8 cellular contexts compared by ENCODE assay signal in the genomic region with DNA sequence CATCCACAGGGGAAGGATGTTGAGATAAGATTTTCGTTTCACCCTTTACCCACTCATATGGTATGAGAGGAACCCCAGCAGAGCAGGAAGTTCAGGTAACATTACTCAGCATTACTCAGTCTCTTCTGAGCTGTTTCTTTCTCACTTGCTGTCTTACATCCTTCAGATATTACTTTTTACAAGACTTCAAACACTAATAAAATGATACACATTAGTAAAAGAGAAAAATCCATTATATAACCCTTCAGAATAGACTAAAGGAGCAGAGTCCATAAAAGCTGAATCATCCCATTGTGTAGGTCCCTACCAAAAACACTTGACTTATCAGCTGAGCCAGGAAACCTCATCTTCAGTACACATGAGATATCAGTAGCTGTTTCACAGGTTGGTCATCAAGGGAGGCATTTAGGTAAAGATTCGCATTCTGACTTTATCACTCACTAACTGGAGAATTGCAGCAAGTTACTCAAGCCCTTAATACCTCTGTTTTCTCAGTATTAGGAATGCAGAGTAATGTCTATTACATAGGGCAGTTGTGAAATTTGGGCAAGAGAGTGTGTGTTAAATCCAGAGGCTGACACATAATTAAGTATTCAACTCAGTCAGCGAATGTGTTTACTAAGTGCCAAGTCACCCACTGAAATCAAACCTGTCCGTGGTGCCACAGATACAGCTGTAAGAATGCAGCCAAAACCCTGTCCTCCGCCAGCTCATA. TPM values are rescaled to one million over a fixed set of nuclear protein-coding genes. Genes with fewer than 3 reads are reported as not detected.
DNase-seq lines count a peak whose midpoint lies in the region; ATAC-seq and TF ChIP-seq lines count a peak whose summit lies in the region.

No MANE protein-coding gene starts in this region.

- peak; percentile 49 for ATAC-seq in GM19463 (IDR thresholded peaks at IDR 0.05; ENCODE audit: unreplicated experiment)

- H3K36me3 Mint-ChIP-seq in CD8-positive, alpha-beta memory T cell, result no peaks in the 10 kb centered on the region

- H3K27ac ChIP-seq in CD8-positive, alpha-beta memory T cell (ENCODE audit: low read depth, low read length), result no peak overlapping the region

- H3K4me3 Mint-ChIP-seq in CD8-positive, alpha-beta memory T cell, result peak overlapping the region in 3 of 7 donors; percentile 22 to 49 (median 36)

- H3K9me3 ChIP-seq in CD8-positive, alpha-beta memory T cell (ENCODE audit: low read length), result no peaks in the 10 kb centered on the region

- H3K27me3 Mint-ChIP-seq in CD8-positive, alpha-beta memory T cell, result no peaks in the 10 kb centered on the region

- CTCF ChIA-PET in CD8-positive, alpha-beta memory T cell (lab: Charles Lee), result interaction anchor here (0.8 to 2.0 kb wide), 3 partner anchors 12 to 44 kb away, joined by 3 to 5 read pairs (median 4); partner anchors contain the start of gene KLF6

- H3K27me3 ChIP-seq in CD8-positive, alpha-beta memory T cell (ENCODE audit: insufficient read depth, low read length, poor library complexity, severe bottlenecking), result no peaks in the 10 kb centered on the region

- H3K9me3 Mint-ChIP-seq in CD8-positive, alpha-beta memory T cell, result no peaks in the 10 kb centered on the region

- no peak for DNase-seq in CD8-positive, alpha-beta memory T cell
- DNase-seq in NCI-H2029 (lab: John Stamatoyannopoulos, UW), result peak; percentile 18
- DNase-seq in epithelial cell of esophagus (ENCODE audit: low read depth), result peak; percentile 97
- DNase-seq in NCI-H2107 treated with DMSO at 0.1 percent for 48 hours (lab: John Stamatoyannopoulos, UW; ENCODE audit: unreplicated experiment), result no peak
- no peak for DNase-seq in AG08396 (ENCODE audit: low spot score)
- no peak for DNase-seq in stimulated activated CD4-positive, alpha-beta T cell treated with anti-CD3 and anti-CD28 coated beads, Interleukin-4, amount 100 ng/mL, for 1 hour
- DNase-seq in NCI-H1436 (lab: John Stamatoyannopoulos, UW), result no peak

- no peak overlapping the region for H3K4me3 ChIP-seq in CD8-positive, alpha-beta memory T cell (ENCODE audit: low read length)
- H3K4me3 ChIP-seq in epithelial cell of esophagus (ENCODE audit: low read length), result no peak overlapping the region

- peaks cover 3% of the 10 kb centered on the region for H3K4me1 ChIP-seq in CD8-positive, alpha-beta memory T cell (ENCODE audit: insufficient read depth, low read length)

- POLR2A ChIA-PET in CD8-positive, alpha-beta memory T cell (lab: Charles Lee), result interaction anchor here (1.0 to 1.3 kb wide), 5 partner anchors 17 to 43 kb away, joined by 3 to 5 read pairs (median 4); no protein-coding TSS in a partner anchor

- peak overlapping the region in 7 of 8 donors; percentile 20 to 89 (median 63) for H3K27ac Mint-ChIP-seq in CD8-positive, alpha-beta memory T cell

- TF ChIP-seq CTCF in epithelial cell of esophagus (IDR thresholded peaks at IDR 0.05; ENCODE audit: insufficient read depth, low read depth, low read length, missing control alignments), result no peak

- no peaks in the 10 kb centered on the region for H3K36me3 ChIP-seq in CD8-positive, alpha-beta memory T cell (ENCODE audit: insufficient read depth, low read length)

- peaks cover 18 to 32% (median 32%) of the 10 kb centered on the region in 3 donors for H3K4me1 Mint-ChIP-seq in CD8-positive, alpha-beta memory T cell

RNA-seq across cellular contexts. Expression of gene KLF6, which starts 44.7 kb away (rescaled TPM):
- total RNA-seq in CD8-positive, alpha-beta memory T cell, result 100 to 1,000 TPM; 187 to 192 TPM
- 883 TPM for polyA plus RNA-seq in CD8-positive, alpha-beta memory T cell

Comparison
In these comparisons a context has a peak if more than half of its experiments do, and no peak if none do; other contexts are left out.
1. DNase-seq: peak in NCI-H2029 (single experiment) and epithelial cell of esophagus (single experiment); none in CD8-positive, alpha-beta memory T cell (0 of 5), NCI-H2107 treated with DMSO at 0.1 percent for 48 hours (single experiment), AG08396 (single experiment), stimulated activated CD4-positive, alpha-beta T cell treated with anti-CD3 and anti-CD28 coated beads, Interleukin-4, amount 100 ng/mL, for 1 hour (single experiment) and NCI-H1436 (single experiment).